ENCODE assay signal across 22 cellular contexts in genomic region chr18:12975488-12975887, GRCh38. TPM values are rescaled to one million over a fixed set of nuclear protein-coding genes. Genes with fewer than 3 reads are reported as not detected.
DNase-seq lines count a peak whose midpoint lies in the region; ATAC-seq, FAIRE-seq and TF ChIP-seq lines count a peak whose summit lies in the region.
"Had no signal": no experiment of that assay in that cellular context is flagged by ENCODE, and none has a peak within 500 bp of the region (broad histone marks: within the 10 kb centered on the region; RNA-seq: fewer than 3 reads in every experiment).

No MANE protein-coding gene starts in this region.

- TF ChIP-seq CTCF in left ventricle myocardium inferior (IDR thresholded peaks at IDR 0.05; ENCODE audit: borderline replicate concordance), result no peak
- no peak for TF ChIP-seq CTCF in HepG2 (CRISPR knock-in tag; IDR thresholded peaks at IDR 0.05)

- no peak for TF ChIP-seq EP300 in HepG2 (IDR thresholded peaks at IDR 0.05; ENCODE audit: low read depth in 2 of 2, low read length in 2 of 2)
- TF ChIP-seq EP300 in HepG2 (CRISPR knock-in tag; IDR thresholded peaks at IDR 0.05; ENCODE audit: borderline replicate concordance), result no peak

- peak; percentile 15 for ATAC-seq in Right ventricle myocardium superior (ENCODE audit: poor library complexity)
- no peak for ATAC-seq in T-helper 17 cell
- ATAC-seq in HepG2, result peak; percentile 34
- no peak for ATAC-seq in stimulated activated effector memory CD8-positive, alpha-beta T cell treated with anti-CD3 and anti-CD28 coated beads, Interleukin-12 subunit alpha, Interleukin-12 subunit beta, amount 100 ng/mL, for 72 hours
- ATAC-seq: K562 had no signal

- BruUV-seq in HepG2 (replicated peaks; lab: Mats Ljungman, UMichigan), result no TSS peak

- peaks cover 13% of the 10 kb centered on the region for H3K36me3 Mint-ChIP-seq in T-helper 17 cell (ENCODE audit: low read depth)
- peaks cover 83% of the 10 kb centered on the region for H3K36me3 Mint-ChIP-seq in stimulated activated effector memory CD8-positive, alpha-beta T cell treated with anti-CD3 and anti-CD28 coated beads, Interleukin-12 subunit alpha, Interleukin-12 subunit beta, amount 100 ng/mL, for 72 hours

- no peak overlapping the region for H3K4me2 ChIP-seq in HepG2 (ENCODE audit: low read depth, low read length)
- H3K4me2 ChIP-seq: PC-9 had no signal

- DNase-seq in Right ventricle myocardium superior (no peak), left ventricle myocardium inferior (no peak), T-helper 17 cell (no peak), HepG2 (ENCODE audit: low spot score) (no peak), GM19239 (ENCODE audit: insufficient read length, low spot score) (no peak), NCI-H82 (lab: John Stamatoyannopoulos, UW) (no peak)
- DNase-seq in stimulated activated effector memory CD8-positive, alpha-beta T cell treated with anti-CD3 and anti-CD28 coated beads, Interleukin-12 subunit alpha, Interleukin-12 subunit beta, amount 100 ng/mL, for 72 hours (ENCODE audit: low spot score in 2 of 2), result no peak
- DNase-seq: BE2C; Caco-2; CD4-positive, alpha-beta T cell; DMS 273 treated with DMSO at 0.1 percent for 48 hours; DMS79 treated with DMSO at 0.1 percent for 48 hours; H7; HFFc6; MM.1S; NCI-H1048; NCI-H1417 treated with DMSO at 0.1 percent for 48 hours; NCI-H187 treated with DMSO at 0.1 percent for 48 hours; NCI-H2227 treated with DMSO at 0.1 percent for 48 hours; NCI-H510A; PC-9 had no signal

- no peak for TF ChIP-seq RAD21 in HepG2 (CRISPR knock-in tag; IDR thresholded peaks at IDR 0.05)

- H3K9me3 ChIP-seq in left ventricle myocardium inferior (replicated peaks) (no peaks in the 10 kb centered on the region), T-helper 17 cell (ENCODE audit: control insufficient read depth, low read length, poor library complexity, severe bottlenecking) (no peaks in the 10 kb centered on the region), HepG2 (ENCODE audit: low read length) (no peaks in the 10 kb centered on the region)
- H3K9me3 ChIP-seq: BE2C, Caco-2 had no signal

- no peak overlapping the region for H3K9ac ChIP-seq in HepG2 (ENCODE audit: insufficient read depth, low read depth, low read length)

- H3K4me3 ChIP-seq in left ventricle myocardium inferior (no peak overlapping the region), HepG2 (replicated peaks in 1 of 3; ENCODE audit: insufficient read depth in 1 of 3, low read depth in 2 of 3, low read length in 3 of 3) (no peak overlapping the region)
- H3K4me3 ChIP-seq: K562, PC-9 had no signal

- FAIRE-seq in HepG2 (lab: Jason Lieb, UNC) (no peak), GM19239 (lab: Jason Lieb, UNC) (no peak)
- FAIRE-seq: K562 had no signal

- H4K20me1 ChIP-seq in HepG2 (ENCODE audit: insufficient read depth, low read length), result no peaks in the 10 kb centered on the region

- intact Hi-C loops in Right ventricle myocardium superior (cut with DNase I), result no loop called here
- intact Hi-C loops in left ventricle myocardium inferior (cut with micrococcal nuclease), result no loop called here
- intact Hi-C loops in HepG2 (cut with micrococcal nuclease; ENCODE audit: unreplicated experiment), result no loop called here

- H3K27ac ChIP-seq in left ventricle myocardium inferior (replicated peaks), result no peak overlapping the region
- no peak overlapping the region for H3K27ac ChIP-seq in HepG2 (ENCODE audit: extremely low read length, insufficient read depth, low read length)
- H3K27ac ChIP-seq: PC-9 had no signal

- H3K27me3 ChIP-seq in left ventricle myocardium inferior (ENCODE audit: low read depth) (no peaks in the 10 kb centered on the region), HepG2 (ENCODE audit: control insufficient read depth in 1 of 2, insufficient read depth in 2 of 2, low read length in 2 of 2) (no peaks in the 10 kb centered on the region)
- H3K27me3 ChIP-seq: BE2C had no signal

- TF ChIP-seq POLR2A in HepG2 (IDR thresholded peaks at IDR 0.05; ENCODE audit: insufficient read depth in 1 of 2, low read depth in 2 of 2, low read length in 2 of 2), result no peak

- H3K4me1 Mint-ChIP-seq in T-helper 17 cell, result peaks cover 15% of the 10 kb centered on the region
- H3K4me1 Mint-ChIP-seq in stimulated activated effector memory CD8-positive, alpha-beta T cell treated with anti-CD3 and anti-CD28 coated beads, Interleukin-12 subunit alpha, Interleukin-12 subunit beta, amount 100 ng/mL, for 72 hours, result peaks cover 10% of the 10 kb centered on the region

- CTCF ChIA-PET in HepG2 (lab: Yijun Ruan, JAX; ENCODE audit: low intra/inter-chr PET ratio, low total read pairs), result no interaction called here

- WGBS in HepG2 (ENCODE audit: low lambda C conversion rate), result 95% methylated on average over 6 of the region's 6 CpGs

- in situ Hi-C loops in HepG2 (cut with HindIII; ENCODE audit: extremely low pct_ligation_motif_present, low pct_unique_long_range_greater_than_20kb), result no loop called here

- H3K4me1 ChIP-seq in left ventricle myocardium inferior, result peaks cover 14% of the 10 kb centered on the region
- H3K4me1 ChIP-seq in HepG2 (ENCODE audit: insufficient read depth, low read length), result peaks cover 51% of the 10 kb centered on the region
- H3K4me1 ChIP-seq: BE2C, Caco-2 had no signal

- no peak overlapping the region for H3K27ac Mint-ChIP-seq in T-helper 17 cell
- no peak overlapping the region for H3K27ac Mint-ChIP-seq in stimulated activated effector memory CD8-positive, alpha-beta T cell treated with anti-CD3 and anti-CD28 coated beads, Interleukin-12 subunit alpha, Interleukin-12 subunit beta, amount 100 ng/mL, for 72 hours
- H3K27ac Mint-ChIP-seq: CD4-positive, alpha-beta T cell; HFFc6 had no signal

- no peaks in the 10 kb centered on the region for H3K9me3 Mint-ChIP-seq in stimulated activated effector memory CD8-positive, alpha-beta T cell treated with anti-CD3 and anti-CD28 coated beads, Interleukin-12 subunit alpha, Interleukin-12 subunit beta, amount 100 ng/mL, for 72 hours
- H3K9me3 Mint-ChIP-seq: CD4-positive, alpha-beta T cell; HFFc6 had no signal

- POLR2A ChIA-PET in HepG2 (lab: Yijun Ruan, JAX), result no interaction called here

- H2AFZ ChIP-seq in HepG2 (ENCODE audit: low read length), result no peak overlapping the region
- H2AFZ ChIP-seq: PC-9 had no signal

- no peaks in the 10 kb centered on the region for H3K27me3 Mint-ChIP-seq in T-helper 17 cell
- H3K27me3 Mint-ChIP-seq: CD4-positive, alpha-beta T cell had no signal

- H3K4me3 Mint-ChIP-seq in T-helper 17 cell, result peak overlapping the region; percentile 63
- no peak overlapping the region for H3K4me3 Mint-ChIP-seq in stimulated activated effector memory CD8-positive, alpha-beta T cell treated with anti-CD3 and anti-CD28 coated beads, Interleukin-12 subunit alpha, Interleukin-12 subunit beta, amount 100 ng/mL, for 72 hours
- H3K4me3 Mint-ChIP-seq: CD4-positive, alpha-beta T cell; HFFc6 had no signal

- H3K36me3 ChIP-seq in left ventricle myocardium inferior (peaks cover 64% of the 10 kb centered on the region), HepG2 (replicated peaks in 1 of 2; ENCODE audit: control insufficient read depth in 1 of 2, insufficient read depth in 2 of 2, low read length in 2 of 2) (peaks cover 18 to 59% of the 10 kb centered on the region in 2 experiments)
- H3K36me3 ChIP-seq: BE2C had no signal

- peaks cover 6% of the 10 kb centered on the region for H3K79me2 ChIP-seq in HepG2 (ENCODE audit: insufficient read depth, low read length)

RNA-seq across cellular contexts. Expression of gene CEP192, which starts 15.7 kb away (rescaled TPM):
- total RNA-seq in Right ventricle myocardium superior (22.3 TPM), left ventricle myocardium inferior (25.6 TPM), T-helper 17 cell (10 to 100 TPM; 30.4 to 32.6 TPM), HepG2 (2016; rRNA removed; fragmentation: Illumina TruSeq; extraction: Trizol) (24.7 and 33.6 TPM in 2 replicates)
- 50.8 and 65.5 TPM in 2 replicates for total RNA-seq in HepG2 (2016; cell fraction: cytosol; rRNA removed; fragmentation: Illumina TruSeq; extraction: Trizol; ENCODE audit: low read depth)
- total RNA-seq in HepG2 (2016; cell fraction: insoluble cytoplasmic fraction; rRNA removed; fragmentation: Illumina TruSeq; extraction: Trizol), result 24.0 and 29.5 TPM in 2 replicates
- total RNA-seq in HepG2 (2016; cell fraction: membrane; rRNA removed; fragmentation: Illumina TruSeq; extraction: Trizol), result 48.0 and 59.3 TPM in 2 replicates
- total RNA-seq in HepG2 (2016; cell fraction: nucleus; rRNA removed; fragmentation: Illumina TruSeq; extraction: Trizol), result 28.6 and 34.6 TPM in 2 replicates
- 12.2 and 15.3 TPM in 2 replicates for polyA plus RNA-seq in HepG2 (2011; rRNA removed)
- 6.1 and 8.7 TPM in 2 replicates for polyA plus RNA-seq in HepG2 (2011; cell fraction: cytosol; rRNA removed)
- 14.1 and 15.3 TPM in 2 replicates for polyA plus RNA-seq in HepG2 (2011; cell fraction: nucleus; rRNA removed)
- 6.9 and 10.2 TPM in 2 replicates for polyA plus RNA-seq in HepG2 (2012)
- 1.0 and 1.6 TPM in 2 replicates for polyA plus RNA-seq in HepG2 (2016; cell fraction: cytosol; fragmentation: Illumina TruSeq; extraction: Trizol; ENCODE audit: low read depth)
- 16.2 and 18.0 TPM in 2 replicates for polyA plus RNA-seq in HepG2 (2016; cell fraction: insoluble cytoplasmic fraction; fragmentation: Illumina TruSeq; extraction: Trizol; ENCODE audit: low read depth)
- polyA plus RNA-seq in HepG2 (2016; cell fraction: membrane; fragmentation: Illumina TruSeq; extraction: Trizol; ENCODE audit: low read depth), result 3.0 and 3.3 TPM in 2 replicates
- 27.2 and 34.7 TPM in 2 replicates for polyA plus RNA-seq in HepG2 (2016; cell fraction: nucleus; fragmentation: Illumina TruSeq; extraction: Trizol; ENCODE audit: insufficient read depth, low read depth)
- polyA minus RNA-seq in HepG2 (2011; rRNA and poly(A)+ RNA removed; ENCODE audit: low replicate concordance), result 30.4 and 77.0 TPM in 2 replicates
- polyA minus RNA-seq in HepG2 (2011; cell fraction: cytosol; rRNA and poly(A)+ RNA removed), result 20.5 and 21.1 TPM in 2 replicates
- polyA minus RNA-seq in HepG2 (2011; cell fraction: nucleus; rRNA and poly(A)+ RNA removed), result 48.3 and 49.1 TPM in 2 replicates

RNA-seq across cellular contexts. Expression of gene SEH1L, which starts 27.7 kb away (rescaled TPM):
- total RNA-seq in Right ventricle myocardium superior (17.3 TPM), left ventricle myocardium inferior (18.1 TPM), T-helper 17 cell (10 to 100 TPM; 32.4 to 35.9 TPM), HepG2 (2016; rRNA removed; fragmentation: Illumina TruSeq; extraction: Trizol) (59.6 and 96.2 TPM in 2 replicates)
- 17.4 and 19.2 TPM in 2 replicates for total RNA-seq in HepG2 (2016; cell fraction: cytosol; rRNA removed; fragmentation: Illumina TruSeq; extraction: Trizol; ENCODE audit: low read depth)
- 55.1 and 101 TPM in 2 replicates for total RNA-seq in HepG2 (2016; cell fraction: insoluble cytoplasmic fraction; rRNA removed; fragmentation: Illumina TruSeq; extraction: Trizol)
- 36.0 and 39.4 TPM in 2 replicates for total RNA-seq in HepG2 (2016; cell fraction: membrane; rRNA removed; fragmentation: Illumina TruSeq; extraction: Trizol)
- total RNA-seq in HepG2 (2016; cell fraction: nucleus; rRNA removed; fragmentation: Illumina TruSeq; extraction: Trizol), result 46.1 and 50.8 TPM in 2 replicates
- polyA plus RNA-seq in HepG2 (2011; rRNA removed), result 43.3 and 63.5 TPM in 2 replicates
- 32.3 and 38.9 TPM in 2 replicates for polyA plus RNA-seq in HepG2 (2011; cell fraction: cytosol; rRNA removed)
- polyA plus RNA-seq in HepG2 (2011; cell fraction: nucleus; rRNA removed), result 36.4 and 40.5 TPM in 2 replicates
- 26.8 and 30.0 TPM in 2 replicates for polyA plus RNA-seq in HepG2 (2012)
- polyA plus RNA-seq in HepG2 (2016; cell fraction: cytosol; fragmentation: Illumina TruSeq; extraction: Trizol; ENCODE audit: low read depth), result 6.6 and 7.4 TPM in 2 replicates
- polyA plus RNA-seq in HepG2 (2016; cell fraction: insoluble cytoplasmic fraction; fragmentation: Illumina TruSeq; extraction: Trizol; ENCODE audit: low read depth), result 76.8 and 84.1 TPM in 2 replicates
- polyA plus RNA-seq in HepG2 (2016; cell fraction: membrane; fragmentation: Illumina TruSeq; extraction: Trizol; ENCODE audit: low read depth), result 13.7 and 15.5 TPM in 2 replicates
- polyA plus RNA-seq in HepG2 (2016; cell fraction: nucleus; fragmentation: Illumina TruSeq; extraction: Trizol; ENCODE audit: insufficient read depth, low read depth), result 57.0 and 57.1 TPM in 2 replicates
- 83.0 and 125 TPM in 2 replicates for polyA minus RNA-seq in HepG2 (2011; rRNA and poly(A)+ RNA removed; ENCODE audit: low replicate concordance)
- 49.3 and 51.1 TPM in 2 replicates for polyA minus RNA-seq in HepG2 (2011; cell fraction: cytosol; rRNA and poly(A)+ RNA removed)
- 70.4 and 83.0 TPM in 2 replicates for polyA minus RNA-seq in HepG2 (2011; cell fraction: nucleus; rRNA and poly(A)+ RNA removed)

Comparison
In these comparisons a context has a peak if more than half of its experiments do, and no peak if none do; other contexts are left out.
1. ATAC-seq: peak in Right ventricle myocardium superior (single experiment) and HepG2 (single experiment); none in T-helper 17 cell (single experiment) and stimulated activated effector memory CD8-positive, alpha-beta T cell treated with anti-CD3 and anti-CD28 coated beads, Interleukin-12 subunit alpha, Interleukin-12 subunit beta, amount 100 ng/mL, for 72 hours (single experiment).